In the genomic region with DNA sequence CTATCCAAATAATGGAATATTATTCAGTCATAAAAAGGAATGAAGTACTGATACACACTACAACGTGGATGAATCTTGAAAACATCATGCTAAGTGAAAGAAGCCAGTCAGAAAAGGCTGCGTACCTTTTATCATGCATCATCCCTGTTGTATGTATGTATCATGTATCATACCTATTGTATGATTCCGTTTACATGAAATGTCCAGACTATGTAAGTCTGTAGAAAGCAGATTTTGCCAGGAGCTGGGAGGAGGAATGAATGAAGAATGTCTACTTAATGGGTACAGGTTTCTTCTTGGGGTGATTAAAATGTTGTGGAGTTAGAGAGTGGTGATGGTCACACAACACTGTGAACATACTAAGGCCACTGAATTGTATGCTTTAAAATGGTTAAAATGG, we compare ENCODE assay signal across 21 cellular contexts.
DNase-seq lines count a peak whose midpoint lies in the region; ATAC-seq and TF ChIP-seq lines count a peak whose summit lies in the region.
"Had no signal": no experiment of that assay in that cellular context is flagged by ENCODE, and none has a peak within 500 bp of the region (broad histone marks: within the 10 kb centered on the region; RNA-seq: fewer than 3 reads in every experiment).

No MANE protein-coding gene starts in this region.

- WGBS in aorta, 2 donors = 91 to 94% methylated on average over 3 of the region's 3 CpGs

- H3K4me3 ChIP-seq in PC-9 = no peak overlapping the region
- H3K4me3 ChIP-seq in aorta (ENCODE audit: low read length in 2 of 2) = no peak overlapping the region
- H3K4me3 ChIP-seq: GM12878, GM23338, SJCRH30 had no signal

- peaks cover 33% of the 10 kb centered on the region for H4K20me1 ChIP-seq in PC-9 (ENCODE audit: insufficient read depth)

- H3K9me3 Mint-ChIP-seq in activated CD4-positive, alpha-beta memory T cell treated with anti-CD3 and anti-CD28 coated beads for 36 hours = no peaks in the 10 kb centered on the region
- H3K9me3 Mint-ChIP-seq in activated CD4-positive, alpha-beta memory T cell treated with anti-CD3 and anti-CD28 coated beads, Interleukin-2, amount 10 ng/mL, durations not matched to agents 7 days and 5 days = no peaks in the 10 kb centered on the region
- no peaks in the 10 kb centered on the region for H3K9me3 Mint-ChIP-seq in Calu3 (ENCODE audit: low read depth, unreplicated experiment)
- no peaks in the 10 kb centered on the region for H3K9me3 Mint-ChIP-seq in central memory CD8-positive, alpha-beta T cell
- H3K9me3 Mint-ChIP-seq: GM23338 had no signal

- peak overlapping the region; percentile 72 for H3K27ac Mint-ChIP-seq in activated CD4-positive, alpha-beta memory T cell treated with anti-CD3 and anti-CD28 coated beads for 36 hours
- H3K27ac Mint-ChIP-seq in activated CD4-positive, alpha-beta memory T cell treated with anti-CD3 and anti-CD28 coated beads, Interleukin-2, amount 10 ng/mL, durations not matched to agents 7 days and 5 days = no peak overlapping the region
- H3K27ac Mint-ChIP-seq in Calu3 (ENCODE audit: unreplicated experiment) = peak overlapping the region; percentile 13
- H3K27ac Mint-ChIP-seq in central memory CD8-positive, alpha-beta T cell (ENCODE audit: low read depth) = peak overlapping the region; percentile 23
- H3K27ac Mint-ChIP-seq: B cell, GM23338 had no signal

- H3K36me3 Mint-ChIP-seq in activated CD4-positive, alpha-beta memory T cell treated with anti-CD3 and anti-CD28 coated beads for 36 hours = peaks cover 88% of the 10 kb centered on the region
- H3K36me3 Mint-ChIP-seq in activated CD4-positive, alpha-beta memory T cell treated with anti-CD3 and anti-CD28 coated beads, Interleukin-2, amount 10 ng/mL, durations not matched to agents 7 days and 5 days (ENCODE audit: low read depth) = peaks cover 90% of the 10 kb centered on the region
- H3K36me3 Mint-ChIP-seq in Calu3 (ENCODE audit: insufficient read depth, unreplicated experiment) = peaks cover 94% of the 10 kb centered on the region
- H3K36me3 Mint-ChIP-seq in central memory CD8-positive, alpha-beta T cell (ENCODE audit: insufficient read depth) = peaks cover 44% of the 10 kb centered on the region

- H3K27me3 ChIP-seq in PC-9 (ENCODE audit: insufficient read depth, low read depth) = no peaks in the 10 kb centered on the region
- H3K27me3 ChIP-seq in aorta (ENCODE audit: control insufficient read depth in 1 of 2, insufficient read depth in 2 of 2, low read length in 1 of 2) = no peaks in the 10 kb centered on the region
- H3K27me3 ChIP-seq: SJCRH30 had no signal

- H3K9me3 ChIP-seq in PC-9 (ENCODE audit: insufficient read depth, low read depth) = no peaks in the 10 kb centered on the region
- no peaks in the 10 kb centered on the region for H3K9me3 ChIP-seq in aorta (ENCODE audit: control insufficient read depth, low read length)
- H3K9me3 ChIP-seq: Caco-2, SJCRH30 had no signal

- peaks cover 24% of the 10 kb centered on the region for H3K79me2 ChIP-seq in PC-9 (ENCODE audit: low read depth)

- H3F3A ChIP-seq in PC-9 (ENCODE audit: insufficient read depth, low read depth) = peaks cover 82% of the 10 kb centered on the region

- DNase-seq in activated CD4-positive, alpha-beta memory T cell treated with anti-CD3 and anti-CD28 coated beads for 36 hours = no peak
- no peak for DNase-seq in activated CD4-positive, alpha-beta memory T cell treated with anti-CD3 and anti-CD28 coated beads, Interleukin-2, amount 10 ng/mL, durations not matched to agents 7 days and 5 days
- no peak for DNase-seq in Calu3
- DNase-seq in PC-9 = no peak
- DNase-seq in central memory CD8-positive, alpha-beta T cell (ENCODE audit: low spot score in 2 of 2) = no peak
- no peak for DNase-seq in aorta
- DNase-seq in NCI-H2029 treated with DMSO at 0.1 percent for 48 hours (lab: John Stamatoyannopoulos, UW) = no peak
- DNase-seq: Caco-2, DMS153, GF-D8, KBM-7, NCI-H1105 treated with DMSO at 0.1 percent for 48 hours, NCI-H1694 treated with DMSO at 0.1 percent for 48 hours, NCI-H2107, NCI-H2227 treated with DMSO at 0.1 percent for 48 hours, NCI-H524, SJCRH30 had no signal

- H3K36me3 ChIP-seq in PC-9 (ENCODE audit: low read depth) (peaks cover 78% of the 10 kb centered on the region), aorta (ENCODE audit: control insufficient read depth in 1 of 2, insufficient read depth in 2 of 2, low read length in 1 of 2) (peaks cover 2 to 7% of the 10 kb centered on the region in 2 donors)

- intact Hi-C loops in activated CD4-positive, alpha-beta memory T cell treated with anti-CD3 and anti-CD28 coated beads for 36 hours (cut with micrococcal nuclease) = no loop called here
- intact Hi-C loops in Calu3 (cut with micrococcal nuclease; ENCODE audit: unreplicated experiment) = no loop called here
- intact Hi-C loops in PC-9 (cut with micrococcal nuclease; ENCODE audit: unreplicated experiment) = no loop called here
- intact Hi-C loops in aorta (cut with DNase I) = no loop called here

- H3K4me2 ChIP-seq in PC-9 = no peak overlapping the region
- H3K4me2 ChIP-seq: GM23338 had no signal

- TF ChIP-seq CTCF in Calu3 (IDR thresholded peaks at IDR 0.05; ENCODE audit: unreplicated experiment) (no peak), PC-9 (conservative IDR thresholded peaks at IDR 0.05) (no peak)

- no peaks in the 10 kb centered on the region for H3K4me1 ChIP-seq in PC-9 (replicated peaks; ENCODE audit: insufficient read depth)
- H3K4me1 ChIP-seq in aorta (ENCODE audit: control insufficient read depth in 1 of 2, insufficient read depth in 2 of 2, low read length in 2 of 2) = peaks cover 0 to 3% of the 10 kb centered on the region in 2 donors
- H3K4me1 ChIP-seq: Caco-2, SJCRH30 had no signal

- H3K9me2 ChIP-seq in PC-9 (ENCODE audit: insufficient read depth) = no peaks in the 10 kb centered on the region

- POLR2A ChIA-PET in activated CD4-positive, alpha-beta memory T cell treated with anti-CD3 and anti-CD28 coated beads for 36 hours (lab: Charles Lee) = no interaction called here
- POLR2A ChIA-PET in activated CD4-positive, alpha-beta memory T cell treated with anti-CD3 and anti-CD28 coated beads, Interleukin-2, amount 10 ng/mL, durations not matched to agents 7 days and 5 days (lab: Charles Lee) = interaction anchor here (0.6 kb wide), 1 partner anchor 632 kb away, joined by 3 read pairs; no protein-coding TSS in a partner anchor
- POLR2A ChIA-PET in PC-9 (lab: Charles Lee; ENCODE audit: unreplicated experiment) = interaction anchor here (0.5 kb wide), 1 partner anchor 46 kb away, joined by 5 read pairs; no protein-coding TSS in a partner anchor

- no peaks in the 10 kb centered on the region for H3K27me3 Mint-ChIP-seq in activated CD4-positive, alpha-beta memory T cell treated with anti-CD3 and anti-CD28 coated beads for 36 hours
- no peaks in the 10 kb centered on the region for H3K27me3 Mint-ChIP-seq in activated CD4-positive, alpha-beta memory T cell treated with anti-CD3 and anti-CD28 coated beads, Interleukin-2, amount 10 ng/mL, durations not matched to agents 7 days and 5 days
- no peaks in the 10 kb centered on the region for H3K27me3 Mint-ChIP-seq in Calu3 (ENCODE audit: unreplicated experiment)
- no peaks in the 10 kb centered on the region for H3K27me3 Mint-ChIP-seq in central memory CD8-positive, alpha-beta T cell
- H3K27me3 Mint-ChIP-seq: B cell had no signal

- no peak for ATAC-seq in central memory CD8-positive, alpha-beta T cell (replicated peaks; ENCODE audit: extremely low read depth, poor library complexity, severe bottlenecking)
- ATAC-seq in GM19452 (IDR thresholded peaks at IDR 0.05; ENCODE audit: unreplicated experiment) (no peak), aorta (ENCODE audit: low FRiP score) (no peak)
- ATAC-seq: GM12878, GM23338 had no signal

- BruUV-seq in Calu3 (replicated peaks; lab: Mats Ljungman, UMichigan) (no TSS peak), PC-9 (replicated peaks; lab: Mats Ljungman, UMichigan) (no TSS peak)

- 0 out of 2 replicates have a peak overlapping the region, but pooled peaks have one; percentile 10 for H3K27ac ChIP-seq in PC-9
- no peak overlapping the region for H3K27ac ChIP-seq in aorta (ENCODE audit: low read depth in 1 of 2, low read length in 2 of 2)
- H3K27ac ChIP-seq: SJCRH30 had no signal

- no peak overlapping the region for H3K4me3 Mint-ChIP-seq in activated CD4-positive, alpha-beta memory T cell treated with anti-CD3 and anti-CD28 coated beads for 36 hours
- no peak overlapping the region for H3K4me3 Mint-ChIP-seq in activated CD4-positive, alpha-beta memory T cell treated with anti-CD3 and anti-CD28 coated beads, Interleukin-2, amount 10 ng/mL, durations not matched to agents 7 days and 5 days
- H3K4me3 Mint-ChIP-seq in Calu3 (ENCODE audit: low read depth, unreplicated experiment) = no peak overlapping the region
- no peak overlapping the region for H3K4me3 Mint-ChIP-seq in central memory CD8-positive, alpha-beta T cell
- H3K4me3 Mint-ChIP-seq: B cell, GM23338 had no signal

- CTCF ChIA-PET in activated CD4-positive, alpha-beta memory T cell treated with anti-CD3 and anti-CD28 coated beads for 36 hours (lab: Charles Lee) = no interaction called here
- CTCF ChIA-PET in activated CD4-positive, alpha-beta memory T cell treated with anti-CD3 and anti-CD28 coated beads, Interleukin-2, amount 10 ng/mL, durations not matched to agents 7 days and 5 days (lab: Charles Lee) = no interaction called here
- CTCF ChIA-PET in Calu3 (lab: Charles Lee) = no interaction called here
- CTCF ChIA-PET in PC-9 (lab: Charles Lee) = no interaction called here

- peaks cover 30% of the 10 kb centered on the region for H3K4me1 Mint-ChIP-seq in activated CD4-positive, alpha-beta memory T cell treated with anti-CD3 and anti-CD28 coated beads for 36 hours (ENCODE audit: low read depth)
- H3K4me1 Mint-ChIP-seq in activated CD4-positive, alpha-beta memory T cell treated with anti-CD3 and anti-CD28 coated beads, Interleukin-2, amount 10 ng/mL, durations not matched to agents 7 days and 5 days = peaks cover 5% of the 10 kb centered on the region
- peaks cover 43% of the 10 kb centered on the region for H3K4me1 Mint-ChIP-seq in Calu3 (ENCODE audit: low read depth, unreplicated experiment)
- H3K4me1 Mint-ChIP-seq in central memory CD8-positive, alpha-beta T cell = peaks cover 21% of the 10 kb centered on the region

- H2AFZ ChIP-seq in PC-9 = no peak overlapping the region
- H2AFZ ChIP-seq: GM23338 had no signal
